ENCODE assay signal across 29 cellular contexts in genomic region chr1:103266036-103266435, GRCh38.
DNase-seq lines count a peak whose midpoint lies in the region; ATAC-seq and TF ChIP-seq lines count a peak whose summit lies in the region.
"Had no signal": no experiment of that assay in that cellular context is flagged by ENCODE, and none has a peak within 500 bp of the region (broad histone marks: within the 10 kb centered on the region; RNA-seq: fewer than 3 reads in every experiment).

No MANE protein-coding gene starts in this region.

- no peaks in the 10 kb centered on the region for H4K20me1 ChIP-seq in IMR-90 (ENCODE audit: insufficient read depth, low read length)
- H4K20me1 ChIP-seq in smooth muscle cell (ENCODE audit: low read depth) = no peaks in the 10 kb centered on the region

- no peak overlapping the region for H3K56ac ChIP-seq in IMR-90 (ENCODE audit: extremely low read depth, insufficient read depth, low read length)

- DNase-seq in IMR-90 = peak; percentile 56
- DNase-seq in brain microvascular endothelial cell = no peak
- peak; percentile 75 for DNase-seq in iris pigment epithelial cell (ENCODE audit: low read depth)
- DNase-seq in smooth muscle cell (lab: John Stamatoyannopoulos, UW; ENCODE audit: unreplicated experiment) = no peak
- no peak for DNase-seq in putamen (ENCODE audit: low spot score)
- no peak for DNase-seq in T-helper 2 cell
- DNase-seq: activated CD4-positive, alpha-beta T cell treated with anti-CD3 and anti-CD28 coated beads, Interleukin-2, amount 10 ng/mL, durations not matched to agents 24 days and 14 days; activated naive CD4-positive, alpha-beta T cell treated with anti-CD3 and anti-CD28 coated beads, Interleukin-2, amount 10 ng/mL, durations not matched to agents 7 days and 5 days; activated T-cell treated with anti-CD3 and anti-CD28 coated beads, Interleukin-2, amount 50 U/mL, for 72 hours; AML-193; anterior cingulate cortex; CD8-positive, alpha-beta memory T cell; effector CD8-positive, alpha-beta T cell; H9; Kasumi-1; kidney; mucosa of descending colon; NCI-H1048; NCI-H187; NCI-H2171 treated with DMSO at 0.1 percent for 48 hours; NCI-H524 treated with DMSO at 0.1 percent for 48 hours; SIG-M5; sigmoid colon; stimulated activated CD8-positive, alpha-beta memory T cell treated with anti-CD3 and anti-CD28 coated beads, Interleukin-4, amount 100 ng/mL, for 48 hours; upper lobe of right lung had no signal

- no peak for TF ChIP-seq POLR2A in IMR-90 (IDR thresholded peaks at IDR 0.05; ENCODE audit: low read depth, low read length)

- TF ChIP-seq RAD21 in IMR-90 (IDR thresholded peaks at IDR 0.05; ENCODE audit: low read length) = no peak

- intact Hi-C loops in IMR-90 (cut with micrococcal nuclease) = no loop called here

- POLR2A ChIA-PET in IMR-90 (lab: Charles Lee; ENCODE audit: unreplicated experiment) = no interaction called here

- no peak overlapping the region for H2AK9ac ChIP-seq in IMR-90 (replicated peaks; ENCODE audit: low read depth, low read length, poor library complexity)

- no peak overlapping the region for H2BK15ac ChIP-seq in IMR-90 (ENCODE audit: low read depth, low read length)

- H2AK5ac ChIP-seq in IMR-90 (ENCODE audit: low read depth, low read length) = no peak overlapping the region

- H4K91ac ChIP-seq in IMR-90 (ENCODE audit: insufficient read depth, low read depth, low read length) = 0 out of 2 replicates have a peak overlapping the region, but pooled peaks have one; percentile 56

- H3K9me3 ChIP-seq in IMR-90 (ENCODE audit: control insufficient read depth, insufficient read depth, low read length) (no peaks in the 10 kb centered on the region), smooth muscle cell (replicated peaks; ENCODE audit: low read depth) (no peaks in the 10 kb centered on the region)
- H3K9me3 ChIP-seq: mucosa of descending colon, sigmoid colon, upper lobe of right lung had no signal

- CTCF ChIA-PET in IMR-90 (lab: Yijun Ruan, JAX) = no interaction called here

- H3K27me3 ChIP-seq in IMR-90 (ENCODE audit: control insufficient read depth, insufficient read depth, low read length) (no peaks in the 10 kb centered on the region), brain microvascular endothelial cell (replicated peaks) (no peaks in the 10 kb centered on the region), smooth muscle cell (ENCODE audit: low read depth) (no peaks in the 10 kb centered on the region)
- H3K27me3 ChIP-seq: sigmoid colon, upper lobe of right lung had no signal

- H2BK120ac ChIP-seq in IMR-90 (ENCODE audit: low read depth, low read length) = peak overlapping the region; percentile 72; the same call in 1 of the 2 replicates

- H3K36me3 ChIP-seq in IMR-90 (ENCODE audit: control insufficient read depth, insufficient read depth, low read length) (no peaks in the 10 kb centered on the region), brain microvascular endothelial cell (replicated peaks) (no peaks in the 10 kb centered on the region), smooth muscle cell (ENCODE audit: low read depth) (no peaks in the 10 kb centered on the region)
- H3K36me3 ChIP-seq: sigmoid colon, upper lobe of right lung had no signal

- H3K18ac ChIP-seq in IMR-90 (ENCODE audit: low read depth, low read length) = peak overlapping the region; percentile 91

- no peaks in the 10 kb centered on the region for H3K79me1 ChIP-seq in IMR-90 (ENCODE audit: low read depth in 1 of 2, low read length in 2 of 2)

- ATAC-seq in IMR-90 (ENCODE audit: low read depth) (peak; percentile 82), HG02798 (IDR thresholded peaks at IDR 0.05; ENCODE audit: poor library complexity, unreplicated experiment) (no peak), HG02840 (IDR thresholded peaks at IDR 0.05; ENCODE audit: low FRiP score, unreplicated experiment) (no peak)
- ATAC-seq: activated T-cell treated with anti-CD3 and anti-CD28 coated beads, Interleukin-2, amount 50 U/mL, for 72 hours; mucosa of descending colon; Panc1; upper lobe of right lung had no signal

- in situ Hi-C loops in IMR-90 (cut with MboI; ENCODE audit: low sequenced_read_pairs) = no loop called here
- in situ Hi-C loops in brain microvascular endothelial cell (cut with HindIII; ENCODE audit: low pct_ligation_motif_present, low sequenced_read_pairs) = no loop called here

- H3K4me1 ChIP-seq in IMR-90 (ENCODE audit: control insufficient read depth, insufficient read depth, low read length) (peaks cover 10% of the 10 kb centered on the region), smooth muscle cell (ENCODE audit: low read depth) (peaks cover 17% of the 10 kb centered on the region)
- H3K4me1 ChIP-seq: sigmoid colon, upper lobe of right lung had no signal

- H3K27ac ChIP-seq in IMR-90 (ENCODE audit: insufficient read depth, low read length) (peak overlapping the region; percentile 55; the same call in 1 of the 2 replicates), brain microvascular endothelial cell (peak overlapping the region; percentile 54), smooth muscle cell (ENCODE audit: low read depth) (peak overlapping the region; percentile 76)
- H3K27ac ChIP-seq: sigmoid colon, upper lobe of right lung, VCaP had no signal

- H4K8ac ChIP-seq in IMR-90 (ENCODE audit: low read depth in 2 of 2, low read length in 2 of 2) = peak overlapping the region in 1 of 2 experiments; percentile 72; a peak in 1 of 4 replicates

- peak overlapping the region; percentile 52; the same call in 1 of the 2 replicates for H3K14ac ChIP-seq in IMR-90 (replicated peaks; ENCODE audit: low read depth, low read length)

- TF ChIP-seq CTCF in IMR-90 (conservative IDR thresholded peaks at IDR 0.05; ENCODE audit: low read depth, low read length) (no peak), brain microvascular endothelial cell (IDR thresholded peaks at IDR 0.05; ENCODE audit: low read depth, low read length, missing control alignments) (no peak), smooth muscle cell (IDR thresholded peaks at IDR 0.05; ENCODE audit: borderline replicate concordance, insufficient read depth, poor library complexity, severe bottlenecking) (no peak)

- H3K79me2 ChIP-seq in smooth muscle cell (ENCODE audit: low read depth) = no peaks in the 10 kb centered on the region

- H3K4me3 ChIP-seq in IMR-90 (ENCODE audit: insufficient read depth, low read depth, low read length) (no peak overlapping the region), brain microvascular endothelial cell (ENCODE audit: low read depth, low read length) (no peak overlapping the region), smooth muscle cell (no peak overlapping the region)
- H3K4me3 ChIP-seq: mucosa of descending colon, sigmoid colon, upper lobe of right lung had no signal

- H3K9ac ChIP-seq in IMR-90 (ENCODE audit: low read depth, low read length) = no peak overlapping the region
- H3K9ac ChIP-seq in smooth muscle cell (ENCODE audit: low read depth) = no peak overlapping the region

- H3K4me2 ChIP-seq in IMR-90 (ENCODE audit: low read depth, low read length) (peak overlapping the region; percentile 81; the same call in 1 of the 2 replicates), smooth muscle cell (peak overlapping the region; percentile 79)

- H3K4ac ChIP-seq in IMR-90 (ENCODE audit: low read depth, low read length) = no peak overlapping the region; the same call in 1 of the 2 replicates

- no peak overlapping the region for H2AFZ ChIP-seq in IMR-90 (replicated peaks; ENCODE audit: low read length, poor library complexity)
- H2AFZ ChIP-seq in smooth muscle cell (ENCODE audit: low read depth) = peak overlapping the region; percentile 63

- dilution Hi-C loops in IMR-90 (cut with HindIII; ENCODE audit: low sequenced_read_pairs, unreplicated experiment) = no loop called here

- H3K23ac ChIP-seq in IMR-90 (ENCODE audit: low read depth, low read length) = no peak overlapping the region

- no peaks in the 10 kb centered on the region for H3K9me1 ChIP-seq in IMR-90 (ENCODE audit: insufficient read depth, low read length)

- no TSS peak for BruUV-seq in IMR-90 (replicated peaks; lab: Mats Ljungman, UMichigan)

- H2BK20ac ChIP-seq in IMR-90 (ENCODE audit: low read depth, low read length) = no peak overlapping the region

- H4K5ac ChIP-seq in IMR-90 (ENCODE audit: low read depth, low read length) = peak overlapping the region; percentile 94

- H2BK5ac ChIP-seq in IMR-90 (ENCODE audit: low read depth, low read length, poor library complexity, severe bottlenecking) = peak overlapping the region; percentile 93

- peaks cover 4% of the 10 kb centered on the region for H3F3A ChIP-seq in smooth muscle cell (ENCODE audit: low read depth)

TF ChIP-seq in IMR-90, 13 proteins besides CTCF, POLR2A, EP300 and RAD21:
- no peak for TF ChIP-seq CHD1 (IDR thresholded peaks at IDR 0.05; ENCODE audit: low read depth, low read length)
- no peak for TF ChIP-seq RCOR1 (IDR thresholded peaks at IDR 0.05; ENCODE audit: insufficient replicate concordance, low read length)
- TF ChIP-seq FOS (IDR thresholded peaks at IDR 0.05; ENCODE audit: low read depth, low read length) = no peak
- TF ChIP-seq MXI1 (IDR thresholded peaks at IDR 0.05; ENCODE audit: borderline replicate concordance, low read depth, low read length) = no peak
- TF ChIP-seq RFX5 (IDR thresholded peaks at IDR 0.05; ENCODE audit: low read depth, low read length) = no peak
- TF ChIP-seq MAFK (IDR thresholded peaks at IDR 0.05; ENCODE audit: low read depth, low read length) = no peak
- TF ChIP-seq USF2 (IDR thresholded peaks at IDR 0.05; ENCODE audit: low read depth, low read length) = no peak
- no peak for TF ChIP-seq MAZ (IDR thresholded peaks at IDR 0.05; ENCODE audit: borderline replicate concordance, low read depth, low read length)
- TF ChIP-seq ELK1 (IDR thresholded peaks at IDR 0.05; ENCODE audit: borderline replicate concordance, low read depth, low read length) = no peak
- TF ChIP-seq NFE2L2 (IDR thresholded peaks at IDR 0.05; ENCODE audit: low read depth, low read length) = no peak
- TF ChIP-seq SMC3 (IDR thresholded peaks at IDR 0.05; ENCODE audit: low read depth, low read length) = no peak

Comparison
In these comparisons a context has a peak if more than half of its experiments do, and no peak if none do; other contexts are left out.
1. DNase-seq: peak in IMR-90 (single experiment) and iris pigment epithelial cell (single experiment); none in brain microvascular endothelial cell (single experiment), smooth muscle cell (single experiment), putamen (single experiment) and T-helper 2 cell (0 of 5).
2. Peak in every context shown above with its lines, with median percentiles within 50 percentile points of each other: H3K27ac ChIP-seq.